In the genomic region with DNA sequence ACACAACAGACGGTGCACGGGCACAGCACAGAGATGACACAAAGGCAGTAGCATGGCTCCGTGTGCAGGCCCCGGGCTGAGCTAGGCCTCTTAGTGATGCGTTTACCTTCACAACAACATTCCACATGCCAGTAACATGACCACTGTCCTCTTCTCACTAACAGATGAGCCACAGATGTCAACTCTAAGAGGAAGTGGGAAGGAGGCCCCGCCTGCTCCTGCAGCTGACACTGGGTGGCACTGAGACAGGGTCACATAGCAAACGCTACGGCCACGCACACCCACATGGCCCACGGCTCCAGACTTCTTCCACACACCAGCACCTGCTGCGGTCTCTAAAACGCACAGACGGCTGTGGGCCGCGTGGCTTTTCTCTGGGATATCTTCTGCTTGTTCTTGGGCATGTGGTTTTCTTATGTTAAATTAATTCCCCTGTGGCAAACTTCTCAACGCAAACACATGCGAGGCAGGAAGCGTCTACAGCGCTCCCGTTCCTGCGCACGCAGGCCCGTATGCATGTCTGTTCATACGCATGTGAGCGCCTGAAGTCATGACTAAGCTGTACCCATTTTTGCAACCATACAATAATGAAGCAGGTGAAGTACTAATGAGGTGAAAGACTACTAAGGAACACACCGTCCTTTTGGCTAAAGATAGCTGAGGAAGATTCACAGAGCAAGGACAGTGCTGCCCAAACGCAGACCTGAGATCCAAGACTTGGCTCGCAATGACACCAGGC, we compare ENCODE assay signal across 8 cellular contexts. TPM values are rescaled to one million over a fixed set of nuclear protein-coding genes. Genes with fewer than 3 reads are reported as not detected.
DNase-seq lines count a peak whose midpoint lies in the region; ATAC-seq and TF ChIP-seq lines count a peak whose summit lies in the region.

No MANE protein-coding gene starts in this region.

- no peaks in the 10 kb centered on the region for H3K27me3 ChIP-seq in IMR-90 (ENCODE audit: control insufficient read depth, insufficient read depth, low read length)

- H4K8ac ChIP-seq in IMR-90 (ENCODE audit: low read depth in 2 of 2, low read length in 2 of 2) = no peak overlapping the region

- H3K4me1 ChIP-seq in IMR-90 (ENCODE audit: control insufficient read depth, insufficient read depth, low read length) = peaks cover 15% of the 10 kb centered on the region

- ATAC-seq in IMR-90 (ENCODE audit: low read depth) = peak; percentile 16
- peak; percentile 72 to 75 for ATAC-seq in activated T-cell treated with anti-CD3 and anti-CD28 coated beads, Interleukin-2, amount 50 U/mL, for 4 hours
- ATAC-seq in natural killer cell treated with Interleukin-12 subunit alpha and Interleukin-12 subunit beta and Interleukin-15 and Interleukin-18, amount 100 ng/mL, for 72 hours = peak; percentile 64 to 77

- no peak for TF ChIP-seq CTCF in IMR-90 (conservative IDR thresholded peaks at IDR 0.05; ENCODE audit: low read depth, low read length)

- no TSS peak for BruUV-seq in IMR-90 (replicated peaks; lab: Mats Ljungman, UMichigan)

- no peaks in the 10 kb centered on the region for H3K27me3 Mint-ChIP-seq in activated T-cell treated with anti-CD3 and anti-CD28 coated beads, Interleukin-2, amount 50 U/mL, for 4 hours (ENCODE audit: low read depth)
- H3K27me3 Mint-ChIP-seq in natural killer cell treated with Interleukin-12 subunit alpha and Interleukin-12 subunit beta and Interleukin-15 and Interleukin-18, amount 100 ng/mL, for 72 hours = peaks cover 0 to 2% of the 10 kb centered on the region in 2 donors

- WGBS in IMR-90 (ENCODE audit: extremely low coverage in 2 of 2, insufficient read length in 1 of 2), 2 experiments = 74% methylated on average over 4 of the region's 28 CpGs; no CpG with 5 or more reads in 1 of the 2 experiments

- CTCF ChIA-PET in IMR-90 (lab: Yijun Ruan, JAX) = no interaction called here

- no peak overlapping the region; the same call in 1 of the 2 replicates for H2BK20ac ChIP-seq in IMR-90 (ENCODE audit: low read depth, low read length)

- peaks cover 28% of the 10 kb centered on the region for H3K9me1 ChIP-seq in IMR-90 (ENCODE audit: insufficient read depth, low read length)

- no peak overlapping the region for H4K91ac ChIP-seq in IMR-90 (ENCODE audit: insufficient read depth, low read depth, low read length)

- no peak overlapping the region; the same call in 1 of the 2 replicates for H3K4me2 ChIP-seq in IMR-90 (ENCODE audit: low read depth, low read length)

- intact Hi-C loops in IMR-90 (cut with micrococcal nuclease) = no loop called here

- peak overlapping the region; percentile 79 for H2AK9ac ChIP-seq in IMR-90 (replicated peaks; ENCODE audit: low read depth, low read length, poor library complexity)

- POLR2A ChIA-PET in IMR-90 (lab: Charles Lee; ENCODE audit: unreplicated experiment) = no interaction called here

- no peak overlapping the region for H3K9ac ChIP-seq in IMR-90 (ENCODE audit: low read depth, low read length)

- no peak overlapping the region for H2BK5ac ChIP-seq in IMR-90 (ENCODE audit: low read depth, low read length, poor library complexity, severe bottlenecking)

- dilution Hi-C loops in IMR-90 (cut with HindIII; ENCODE audit: low sequenced_read_pairs, unreplicated experiment) = no loop called here

- no peaks in the 10 kb centered on the region for H3K36me3 Mint-ChIP-seq in activated T-cell treated with anti-CD3 and anti-CD28 coated beads, Interleukin-2, amount 50 U/mL, for 4 hours (ENCODE audit: insufficient read depth)
- H3K36me3 Mint-ChIP-seq in natural killer cell treated with Interleukin-12 subunit alpha and Interleukin-12 subunit beta and Interleukin-15 and Interleukin-18, amount 100 ng/mL, for 72 hours = no peaks in the 10 kb centered on the region

- H3K9me3 ChIP-seq in IMR-90 (ENCODE audit: control insufficient read depth, insufficient read depth, low read length) = no peaks in the 10 kb centered on the region

- H3K36me3 ChIP-seq in IMR-90 (ENCODE audit: control insufficient read depth, insufficient read depth, low read length) = peaks cover 85% of the 10 kb centered on the region

- H4K20me1 ChIP-seq in IMR-90 (ENCODE audit: insufficient read depth, low read length) = peaks cover 24% of the 10 kb centered on the region

- no peaks in the 10 kb centered on the region for H3K9me3 Mint-ChIP-seq in activated T-cell treated with anti-CD3 and anti-CD28 coated beads, Interleukin-2, amount 50 U/mL, for 4 hours
- no peaks in the 10 kb centered on the region for H3K9me3 Mint-ChIP-seq in natural killer cell treated with Interleukin-12 subunit alpha and Interleukin-12 subunit beta and Interleukin-15 and Interleukin-18, amount 100 ng/mL, for 72 hours

- peak overlapping the region in 1 of 2 donors; percentile 12 for H3K27ac Mint-ChIP-seq in natural killer cell treated with Interleukin-12 subunit alpha and Interleukin-12 subunit beta and Interleukin-15 and Interleukin-18, amount 100 ng/mL, for 72 hours

- H3K4me1 Mint-ChIP-seq in activated T-cell treated with anti-CD3 and anti-CD28 coated beads, Interleukin-2, amount 50 U/mL, for 4 hours (ENCODE audit: low read depth) = peaks cover 14% of the 10 kb centered on the region
- H3K4me1 Mint-ChIP-seq in natural killer cell treated with Interleukin-12 subunit alpha and Interleukin-12 subunit beta and Interleukin-15 and Interleukin-18, amount 100 ng/mL, for 72 hours (ENCODE audit: low read depth in 2 of 2) = peaks cover 10 to 11% of the 10 kb centered on the region in 2 donors

- no peak overlapping the region for H2BK15ac ChIP-seq in IMR-90 (ENCODE audit: low read depth, low read length)

- no peak overlapping the region for H3K27ac ChIP-seq in IMR-90 (ENCODE audit: insufficient read depth, low read length)

- H2AK5ac ChIP-seq in IMR-90 (ENCODE audit: low read depth, low read length) = peak overlapping the region; percentile 63; the same call in 1 of the 2 replicates

- H3K4ac ChIP-seq in IMR-90 (ENCODE audit: low read depth, low read length) = peak overlapping the region; percentile 51; the same call in 1 of the 2 replicates

- no peak overlapping the region for H3K18ac ChIP-seq in IMR-90 (ENCODE audit: low read depth, low read length)

- no peak overlapping the region for H2BK120ac ChIP-seq in IMR-90 (ENCODE audit: low read depth, low read length)

- no peak overlapping the region for H3K4me3 ChIP-seq in IMR-90 (ENCODE audit: insufficient read depth, low read depth, low read length)

- H3K14ac ChIP-seq in IMR-90 (replicated peaks; ENCODE audit: low read depth, low read length) = peak overlapping the region; percentile 36; the same call in 1 of the 2 replicates

- DNase-seq in DMS 273 (lab: John Stamatoyannopoulos, UW; ENCODE audit: unreplicated experiment) (peak; percentile 33), DMS 273 treated with DMSO at 0.1 percent for 48 hours (lab: John Stamatoyannopoulos, UW) (no peak), IMR-90 (peak; percentile 58), NCI-H2081 treated with DMSO at 0.1 percent for 48 hours (lab: John Stamatoyannopoulos, UW) (no peak), kidney glomerular epithelial cell (lab: John Stamatoyannopoulos, UW) (no peak), cerebellum (ENCODE audit: low spot score) (no peak)
- DNase-seq in activated T-cell treated with anti-CD3 and anti-CD28 coated beads, Interleukin-2, amount 50 U/mL, for 4 hours = no peak
- DNase-seq in natural killer cell treated with Interleukin-12 subunit alpha and Interleukin-12 subunit beta and Interleukin-15 and Interleukin-18, amount 100 ng/mL, for 72 hours (ENCODE audit: low spot score) = no peak

- H2AFZ ChIP-seq in IMR-90 (replicated peaks; ENCODE audit: low read length, poor library complexity) = peak overlapping the region; percentile 37

- in situ Hi-C loops in IMR-90 (cut with MboI; ENCODE audit: low sequenced_read_pairs) = no loop called here

- no peak overlapping the region for H4K5ac ChIP-seq in IMR-90 (ENCODE audit: low read depth, low read length)

- no peak overlapping the region for H3K4me3 Mint-ChIP-seq in activated T-cell treated with anti-CD3 and anti-CD28 coated beads, Interleukin-2, amount 50 U/mL, for 4 hours
- H3K4me3 Mint-ChIP-seq in natural killer cell treated with Interleukin-12 subunit alpha and Interleukin-12 subunit beta and Interleukin-15 and Interleukin-18, amount 100 ng/mL, for 72 hours = peak overlapping the region; percentile 74

- peaks cover 6 to 32% of the 10 kb centered on the region in 2 experiments; a peak in 3 of 4 replicates for H3K79me1 ChIP-seq in IMR-90 (ENCODE audit: low read depth in 1 of 2, low read length in 2 of 2)

- no peak for TF ChIP-seq POLR2A in IMR-90 (IDR thresholded peaks at IDR 0.05; ENCODE audit: low read depth, low read length)

- TF ChIP-seq RAD21 in IMR-90 (IDR thresholded peaks at IDR 0.05; ENCODE audit: low read length) = no peak

- no peak overlapping the region; the same call in 1 of the 2 replicates for H3K23ac ChIP-seq in IMR-90 (ENCODE audit: low read depth, low read length)

- H3K56ac ChIP-seq in IMR-90 (ENCODE audit: extremely low read depth, insufficient read depth, low read length) = no peak overlapping the region

TF ChIP-seq in IMR-90, 13 proteins besides CTCF, POLR2A, EP300 and RAD21 (continues in another document):
- no peak for TF ChIP-seq USF2 (IDR thresholded peaks at IDR 0.05; ENCODE audit: low read depth, low read length)
- no peak for TF ChIP-seq SMC3 (IDR thresholded peaks at IDR 0.05; ENCODE audit: low read depth, low read length)
- TF ChIP-seq CEBPB (IDR thresholded peaks at IDR 0.05; ENCODE audit: low read depth, low read length) = no peak
- no peak for TF ChIP-seq MAZ (IDR thresholded peaks at IDR 0.05; ENCODE audit: borderline replicate concordance, low read depth, low read length)
- no peak for TF ChIP-seq RFX5 (IDR thresholded peaks at IDR 0.05; ENCODE audit: low read depth, low read length)

RNA-seq across cellular contexts. Expression of gene AMN, which starts 26.8 kb away (rescaled TPM):
- total RNA-seq in IMR-90 (2012; rRNA removed) = under 0.01 TPM in 1 of 2 replicates, not detected in the other
- polyA plus RNA-seq in IMR-90 (2012; rRNA removed) = 0.11 and 0.24 TPM in 2 replicates
- polyA plus RNA-seq in IMR-90 (2012; cell fraction: cytosol; rRNA removed) = 0.08 and 0.37 TPM in 2 replicates
- 0.95 and 3.4 TPM in 2 replicates for polyA plus RNA-seq in IMR-90 (2012; cell fraction: nucleus; rRNA removed; ENCODE audit: low replicate concordance)
- total RNA-seq in activated T-cell treated with anti-CD3 and anti-CD28 coated beads, Interleukin-2, amount 50 U/mL, for 4 hours = 1 to 10 TPM; 1.7 to 2.2 (median 2.0) TPM
- total RNA-seq in natural killer cell treated with Interleukin-12 subunit alpha and Interleukin-12 subunit beta and Interleukin-15 and Interleukin-18, amount 100 ng/mL, for 72 hours = 1 to 10 TPM in 1 of 2 donors, under 1 TPM in 1; 0.21 to 1.0 TPM
- 0.73 TPM for total RNA-seq in cerebellum

Comparison
In these comparisons a context has a peak if more than half of its experiments do, and no peak if none do; other contexts are left out.
1. DNase-seq: peak in DMS 273 (single experiment) and IMR-90 (single experiment); none in DMS 273 treated with DMSO at 0.1 percent for 48 hours (single experiment), activated T-cell treated with anti-CD3 and anti-CD28 coated beads, Interleukin-2, amount 50 U/mL, for 4 hours (single experiment), natural killer cell treated with Interleukin-12 subunit alpha and Interleukin-12 subunit beta and Interleukin-15 and Interleukin-18, amount 100 ng/mL, for 72 hours (single experiment), NCI-H2081 treated with DMSO at 0.1 percent for 48 hours (single experiment), kidney glomerular epithelial cell (single experiment) and cerebellum (single experiment).
2. ATAC-seq: peak in every context shown above with its lines; median percentile 74 in activated T-cell treated with anti-CD3 and anti-CD28 coated beads, Interleukin-2, amount 50 U/mL, for 4 hours; 70 in natural killer cell treated with Interleukin-12 subunit alpha and Interleukin-12 subunit beta and Interleukin-15 and Interleukin-18, amount 100 ng/mL, for 72 hours; 16 in IMR-90.